Comparison of ENCODE assay signal across 20 cellular contexts in the genomic region with DNA sequence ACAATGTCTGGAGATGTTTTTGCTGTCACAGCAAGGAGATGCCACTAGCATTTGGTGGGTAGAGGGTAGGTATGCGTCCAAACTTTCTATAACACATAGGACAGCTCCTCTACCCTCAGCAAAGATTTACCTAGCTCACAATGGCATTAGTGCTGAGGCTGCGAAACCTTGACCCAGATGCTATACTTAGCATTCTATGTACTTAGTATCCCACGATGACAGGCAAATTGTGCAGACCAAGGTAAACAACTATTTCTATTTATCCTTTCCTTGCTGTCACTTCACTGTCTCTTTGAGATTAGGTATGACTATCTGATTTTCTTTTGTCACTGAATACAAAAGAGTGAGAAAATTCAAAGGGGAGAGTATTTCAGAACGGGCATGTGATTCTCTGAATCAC.
"Had no signal": no experiment of that assay in that cellular context is flagged by ENCODE, and none has a peak within 500 bp of the region (broad histone marks: within the 10 kb centered on the region; RNA-seq: fewer than 3 reads in every experiment).

No MANE protein-coding gene starts in this region.

- H3K4me1 ChIP-seq: esophagus squamous epithelium, gastroesophageal sphincter, left ventricle myocardium inferior, lower lobe of right lung, pancreas, suprapubic skin, tibial artery, upper lobe of left lung, uterus had no signal

- H3K4me2 ChIP-seq: smooth muscle cell had no signal

- H3K27me3 ChIP-seq: esophagus squamous epithelium, gastroesophageal sphincter, pancreas, suprapubic skin, tibial artery, upper lobe of left lung, uterus had no signal

- H3K27ac ChIP-seq: esophagus squamous epithelium, gastroesophageal sphincter, left ventricle myocardium inferior, lower lobe of right lung, pancreas, suprapubic skin, tibial artery, upper lobe of left lung, uterus had no signal

- H3K4me3 ChIP-seq: esophagus squamous epithelium, gastroesophageal sphincter, left ventricle myocardium inferior, lower lobe of right lung, pancreas, smooth muscle cell, suprapubic skin, tibial artery, upper lobe of left lung, uterus had no signal

- DNase-seq: effector memory CD4-positive, alpha-beta T cell; esophagus squamous epithelium; foreskin fibroblast; glutamatergic neuron; left ventricle myocardium inferior; lower lobe of right lung; midbrain; occipital lobe; pancreas; right cardiac atrium; stimulated activated CD4-positive, alpha-beta T cell treated with anti-CD3 and anti-CD28 coated beads, Interleukin-2, amount 100 ng/mL, for 48 hours; stimulated activated naive CD8-positive, alpha-beta T cell treated with anti-CD3 and anti-CD28 coated beads, Interleukin-15, Interleukin-2, amounts not matched to agents 100 U/mL and 50 U/mL, for 24 hours; tibial artery; upper lobe of left lung; uterus had no signal

- ATAC-seq: gastroesophageal sphincter; lower lobe of right lung; natural killer cell treated with Interleukin-12 subunit alpha and Interleukin-12 subunit beta and Interleukin-15 and Interleukin-18, amount 100 ng/mL, for 72 hours; right cardiac atrium; stimulated activated naive CD8-positive, alpha-beta T cell treated with anti-CD3 and anti-CD28 coated beads, Interleukin-15, Interleukin-2, amounts not matched to agents 100 U/mL and 50 U/mL, for 24 hours had no signal

- H3K9me3 ChIP-seq: esophagus squamous epithelium, gastroesophageal sphincter, left ventricle myocardium inferior, lower lobe of right lung, pancreas, suprapubic skin, tibial artery, upper lobe of left lung, uterus had no signal

- H3K36me3 ChIP-seq: esophagus squamous epithelium, gastroesophageal sphincter, left ventricle myocardium inferior, lower lobe of right lung, pancreas, suprapubic skin, tibial artery, upper lobe of left lung, uterus had no signal

- FAIRE-seq: keratinocyte, pancreas had no signal
